Comparison of ENCODE assay signal across 15 cellular contexts in genomic region chr6:154460306-154461071, GRCh38. TPM values are rescaled to one million over a fixed set of nuclear protein-coding genes. Genes with fewer than 3 reads are reported as not detected.
DNase-seq lines count a peak whose midpoint lies in the region; ATAC-seq and TF ChIP-seq lines count a peak whose summit lies in the region.
"Had no signal": no experiment of that assay in that cellular context is flagged by ENCODE, and none has a peak within 500 bp of the region (broad histone marks: within the 10 kb centered on the region; RNA-seq: fewer than 3 reads in every experiment).

No MANE protein-coding gene starts in this region.

- 71 to 72% methylated on average over 13 of the region's 13 CpGs for WGBS in GM23248 (ENCODE audit: low coverage in 1 of 2, low lambda C conversion rate in 2 of 2, missing lambda C conversion rate in 2 of 2), 2 experiments
- 85 to 93% methylated on average over 10 to 11 of the region's 13 CpGs for WGBS in gastroesophageal sphincter (ENCODE audit: low coverage in 1 of 2), 2 donors

- H3K9ac ChIP-seq in GM23248 (no peak overlapping the region), stomach smooth muscle (ENCODE audit: low read length in 2 of 2) (no peak overlapping the region)

- no peak for ATAC-seq in gastroesophageal sphincter
- no peak for ATAC-seq in HG02610 (IDR thresholded peaks at IDR 0.05; ENCODE audit: unreplicated experiment)
- no peak for ATAC-seq in GM18517 (IDR thresholded peaks at IDR 0.05; ENCODE audit: unreplicated experiment)
- ATAC-seq: activated T-cell treated with anti-CD3 and anti-CD28 coated beads, Interleukin-2, amount 50 U/mL, for 72 hours; foreskin keratinocyte; stimulated activated naive B cell treated with anti-CD40 and anti-IgM and Interleukin-4, amounts not matched to agents 10 μg/mL and 1 μg/mL and 100 μg/mL, for 72 hours had no signal

- POLR2A ChIA-PET in CD8-positive, alpha-beta memory T cell (lab: Charles Lee): no interaction called here

- no peak overlapping the region for H3K4me3 Mint-ChIP-seq in CD8-positive, alpha-beta memory T cell
- H3K4me3 Mint-ChIP-seq: activated T-cell treated with anti-CD3 and anti-CD28 coated beads, Interleukin-2, amount 50 U/mL, for 72 hours; central memory CD8-positive, alpha-beta T cell; stimulated activated naive B cell treated with anti-CD40 and anti-IgM and Interleukin-4, amounts not matched to agents 10 μg/mL and 1 μg/mL and 100 μg/mL, for 72 hours had no signal

- H3F3A ChIP-seq in GM23248 (ENCODE audit: insufficient read depth): 0 out of 2 replicates have a peak, but pooled peaks cover 10% of the 10 kb centered on the region

- no peak for TF ChIP-seq CTCF in gastroesophageal sphincter (IDR thresholded peaks at IDR 0.05)

- H3K36me3 Mint-ChIP-seq in CD8-positive, alpha-beta memory T cell: no peaks in the 10 kb centered on the region
- H3K36me3 Mint-ChIP-seq: stimulated activated naive B cell treated with anti-CD40 and anti-IgM and Interleukin-4, amounts not matched to agents 10 μg/mL and 1 μg/mL and 100 μg/mL, for 72 hours had no signal

- H2AFZ ChIP-seq in GM23248: no peak overlapping the region

- CTCF ChIA-PET in CD8-positive, alpha-beta memory T cell (lab: Charles Lee): interaction anchor here (0.5 to 0.9 kb wide), 3 partner anchors 14 to 108 kb away, joined by 3 read pairs; no protein-coding TSS in a partner anchor

- no peaks in the 10 kb centered on the region for H3K79me2 ChIP-seq in GM23248 (ENCODE audit: insufficient read depth)

- TF ChIP-seq POLR2A in gastroesophageal sphincter (IDR thresholded peaks at IDR 0.05): no peak

- no peak for TF ChIP-seq EP300 in gastroesophageal sphincter (IDR thresholded peaks at IDR 0.05)

- no peak overlapping the region for H3K27ac ChIP-seq in GM23248
- peak overlapping the region in 3 of 4 donors; percentile 60 to 84 (median 70) for H3K27ac ChIP-seq in gastroesophageal sphincter
- peak overlapping the region; percentile 82 for H3K27ac ChIP-seq in stomach smooth muscle (ENCODE audit: low read length)
- H3K27ac ChIP-seq in CD8-positive, alpha-beta memory T cell (ENCODE audit: low read depth, low read length): no peak overlapping the region
- H3K27ac ChIP-seq: foreskin keratinocyte had no signal

- H3K9me3 Mint-ChIP-seq in CD8-positive, alpha-beta memory T cell: no peaks in the 10 kb centered on the region
- H3K9me3 Mint-ChIP-seq: central memory CD8-positive, alpha-beta T cell; stimulated activated naive B cell treated with anti-CD40 and anti-IgM and Interleukin-4, amounts not matched to agents 10 μg/mL and 1 μg/mL and 100 μg/mL, for 72 hours had no signal

- in situ Hi-C loops in GM23248 (cut with MboI): no loop called here

- H3K27me3 Mint-ChIP-seq in CD8-positive, alpha-beta memory T cell: peaks cover 9 to 11% of the 10 kb centered on the region in 2 donors

- H3K9me2 ChIP-seq in GM23248 (ENCODE audit: insufficient read depth): no peaks in the 10 kb centered on the region

- peak; percentile 68 for DNase-seq in GM23248
- DNase-seq in amniotic stem cell (lab: John Stamatoyannopoulos, UW): peak; percentile 18
- DNase-seq in CD8-positive, alpha-beta memory T cell: no peak
- DNase-seq in mesenteric fat pad (ENCODE audit: low spot score): no peak
- DNase-seq: activated CD4-positive, alpha-beta T cell treated with anti-CD3 and anti-CD28 coated beads for 1 hour; activated T-cell treated with anti-CD3 and anti-CD28 coated beads, Interleukin-2, amount 50 U/mL, for 72 hours; COR-L47; foreskin keratinocyte; H7; stimulated activated naive B cell treated with anti-CD40 and anti-IgM and Interleukin-4, amounts not matched to agents 10 μg/mL and 1 μg/mL and 100 μg/mL, for 72 hours had no signal

- H3K9me3 ChIP-seq in GM23248 (ENCODE audit: low read depth) (no peaks in the 10 kb centered on the region), gastroesophageal sphincter (no peaks in the 10 kb centered on the region), stomach smooth muscle (ENCODE audit: control insufficient read depth in 2 of 2, low read length in 2 of 2) (no peaks in the 10 kb centered on the region)
- H3K9me3 ChIP-seq in CD8-positive, alpha-beta memory T cell (ENCODE audit: low read length): no peaks in the 10 kb centered on the region

- H4K20me1 ChIP-seq in GM23248 (ENCODE audit: insufficient read depth): no peaks in the 10 kb centered on the region

- H3K4me1 Mint-ChIP-seq in CD8-positive, alpha-beta memory T cell: peaks cover 2 to 8% (median 5%) of the 10 kb centered on the region in 3 donors
- H3K4me1 Mint-ChIP-seq: stimulated activated naive B cell treated with anti-CD40 and anti-IgM and Interleukin-4, amounts not matched to agents 10 μg/mL and 1 μg/mL and 100 μg/mL, for 72 hours had no signal

- H3K4me2 ChIP-seq in GM23248 (ENCODE audit: unreplicated experiment): no peak overlapping the region

- H3K27me3 ChIP-seq in GM23248 (replicated peaks; ENCODE audit: insufficient read depth) (no peaks in the 10 kb centered on the region), gastroesophageal sphincter (no peaks in the 10 kb centered on the region), stomach smooth muscle (ENCODE audit: control insufficient read depth in 1 of 2, insufficient read depth in 2 of 2, low read length in 2 of 2) (no peaks in the 10 kb centered on the region)
- no peaks in the 10 kb centered on the region for H3K27me3 ChIP-seq in CD8-positive, alpha-beta memory T cell (ENCODE audit: insufficient read depth, low read length, poor library complexity, severe bottlenecking)
- H3K27me3 ChIP-seq: foreskin keratinocyte had no signal

- H3K4me3 ChIP-seq in GM23248 (no peak overlapping the region), gastroesophageal sphincter (no peak overlapping the region), stomach smooth muscle (ENCODE audit: low read length in 2 of 2) (no peak overlapping the region)
- no peak overlapping the region for H3K4me3 ChIP-seq in CD8-positive, alpha-beta memory T cell (ENCODE audit: low read length)

- H3K4me1 ChIP-seq in GM23248 (ENCODE audit: insufficient read depth) (peaks cover 22% of the 10 kb centered on the region), gastroesophageal sphincter (peaks cover 0 to 56% (median 15%) of the 10 kb centered on the region in 3 donors), stomach smooth muscle (ENCODE audit: control insufficient read depth, insufficient read depth, low read length) (peaks cover 45% of the 10 kb centered on the region)
- no peaks in the 10 kb centered on the region for H3K4me1 ChIP-seq in CD8-positive, alpha-beta memory T cell (ENCODE audit: insufficient read depth, low read length)

- H3K36me3 ChIP-seq in GM23248 (ENCODE audit: low read depth) (no peaks in the 10 kb centered on the region), gastroesophageal sphincter (no peaks in the 10 kb centered on the region), stomach smooth muscle (ENCODE audit: control insufficient read depth in 2 of 2, insufficient read depth in 2 of 2, low read length in 2 of 2) (no peaks in the 10 kb centered on the region)
- H3K36me3 ChIP-seq in CD8-positive, alpha-beta memory T cell (ENCODE audit: insufficient read depth, low read length): no peaks in the 10 kb centered on the region

- no peak overlapping the region for H3K27ac Mint-ChIP-seq in CD8-positive, alpha-beta memory T cell
- H3K27ac Mint-ChIP-seq: activated T-cell treated with anti-CD3 and anti-CD28 coated beads, Interleukin-2, amount 50 U/mL, for 72 hours; stimulated activated naive B cell treated with anti-CD40 and anti-IgM and Interleukin-4, amounts not matched to agents 10 μg/mL and 1 μg/mL and 100 μg/mL, for 72 hours had no signal

RNA-seq across cellular contexts. Expression of gene CNKSR3, which starts 50.0 kb away (rescaled TPM):
- total RNA-seq in GM23248 (2014; rRNA removed; shearing (Covaris generic)): 1.7 and 2.4 TPM in 2 replicates
- polyA plus RNA-seq in GM23248 (2016; fragmentation: Nextera tagmentation; extraction: Ambion mirVana): 1.9 TPM in 2 replicates
- total RNA-seq in gastroesophageal sphincter (10 to 100 TPM; 12.9 to 28.9 (median 16.0) TPM), mesenteric fat pad (9.9 TPM)
- under 1 TPM; 0.50 to 0.62 TPM for total RNA-seq in CD8-positive, alpha-beta memory T cell
- polyA plus RNA-seq in CD8-positive, alpha-beta memory T cell: not detected

Comparison
In these comparisons a context has a peak if more than half of its experiments do, and no peak if none do; other contexts are left out.
1. DNase-seq: peak in GM23248 (single experiment) and amniotic stem cell (single experiment); none in CD8-positive, alpha-beta memory T cell (0 of 5) and mesenteric fat pad (single experiment).
2. H3K27ac ChIP-seq: peak in gastroesophageal sphincter (3 of 4) and stomach smooth muscle (single experiment); none in GM23248 (single experiment) and CD8-positive, alpha-beta memory T cell (single experiment).